In the genomic region with DNA sequence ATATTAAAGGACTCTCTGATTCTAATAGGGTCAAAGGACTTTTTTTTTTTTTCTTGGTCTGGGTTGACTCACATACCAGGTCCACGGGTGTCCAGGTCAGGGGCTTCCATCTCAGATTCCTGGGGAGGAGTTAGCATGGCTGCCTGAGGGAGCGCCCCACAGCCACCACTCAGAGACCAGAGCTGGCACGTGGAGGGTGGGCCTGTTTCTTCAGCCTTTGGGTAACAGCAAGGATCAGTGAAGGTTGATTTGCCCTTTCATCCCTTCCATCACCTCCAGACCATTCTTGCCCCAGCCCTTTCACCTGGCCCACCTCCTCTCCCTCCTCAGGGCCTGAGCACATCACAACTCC, we compare ENCODE assay signal across 19 cellular contexts. TPM values are rescaled to one million over a fixed set of nuclear protein-coding genes. Genes with fewer than 3 reads are reported as not detected.
DNase-seq lines count a peak whose midpoint lies in the region; ATAC-seq, FAIRE-seq and TF ChIP-seq lines count a peak whose summit lies in the region.
"Had no signal": no experiment of that assay in that cellular context is flagged by ENCODE, and none has a peak within 500 bp of the region (broad histone marks: within the 10 kb centered on the region; RNA-seq: fewer than 3 reads in every experiment).

No MANE protein-coding gene starts in this region.

- H3K4me1 ChIP-seq in Caco-2, result peaks cover 9% of the 10 kb centered on the region
- H3K4me1 ChIP-seq in endothelial cell of umbilical vein (ENCODE audit: control insufficient read depth, extremely low read depth, insufficient read depth, low read length), result peaks cover 19% of the 10 kb centered on the region
- H3K4me1 ChIP-seq in gastroesophageal sphincter, result peaks cover 2 to 33% (median 14%) of the 10 kb centered on the region in 3 donors

- H3K9me3 Mint-ChIP-seq in Caco-2 (ENCODE audit: unreplicated experiment) (no peaks in the 10 kb centered on the region), nephron (no peaks in the 10 kb centered on the region)

- H3K4me2 ChIP-seq in endothelial cell of umbilical vein (ENCODE audit: insufficient read depth, low read length), result no peak overlapping the region

- no peak overlapping the region for H2AFZ ChIP-seq in endothelial cell of umbilical vein (ENCODE audit: low read depth, low read length)

- intact Hi-C loops in Caco-2 (cut with micrococcal nuclease; ENCODE audit: unreplicated experiment) (loop anchor here (10.0 kb wide), 1 partner anchor 766 kb away; the partner anchor contains the start of gene BRD2), endothelial cell of umbilical vein (cut with micrococcal nuclease) (loop anchor here (10.0 kb wide), 2 partner anchors 154 to 534 kb away; partner anchors contain the start of genes C6orf47, CSNK2B, GPANK1 and LY6G5B)

- peak overlapping the region; percentile 13 for H3K27ac ChIP-seq in endothelial cell of umbilical vein (ENCODE audit: insufficient read depth, low read depth, low read length)
- H3K27ac ChIP-seq in gastroesophageal sphincter, result peak overlapping the region in 1 of 4 donors; percentile 99

- H3K4me3 ChIP-seq in Caco-2 (ENCODE audit: low read depth, low read length) (no peak overlapping the region), endothelial cell of umbilical vein (replicated peaks in 1 of 3; ENCODE audit: insufficient read depth in 1 of 3, low read depth in 1 of 3, low read length in 3 of 3) (no peak overlapping the region), gastroesophageal sphincter (no peak overlapping the region)
- H3K4me3 ChIP-seq: BLaER1 treated with 17β-estradiol and CSF1 and Interleukin-3, amounts not matched to agents 10 nM and 100 nM; GM12878; MG63 had no signal

- H3K36me3 ChIP-seq in Caco-2 (ENCODE audit: control insufficient read depth, insufficient read depth, low read length) (no peaks in the 10 kb centered on the region), endothelial cell of umbilical vein (ENCODE audit: control insufficient read depth in 2 of 2, extremely low read depth in 1 of 2, insufficient read depth in 2 of 2, low read length in 2 of 2) (peaks cover 2 to 5% of the 10 kb centered on the region in 2 experiments), gastroesophageal sphincter (no peaks in the 10 kb centered on the region)
- H3K36me3 ChIP-seq: BLaER1 treated with 17β-estradiol and CSF1 and Interleukin-3, amounts not matched to agents 10 nM and 100 nM; MG63 had no signal

- no peaks in the 10 kb centered on the region for H3K9me1 ChIP-seq in endothelial cell of umbilical vein (replicated peaks; ENCODE audit: control insufficient read depth, extremely low read depth, insufficient read depth, low read length)

- peaks cover 16% of the 10 kb centered on the region for H3K36me3 Mint-ChIP-seq in Caco-2 (ENCODE audit: insufficient read depth, unreplicated experiment)
- H3K36me3 Mint-ChIP-seq in nephron (ENCODE audit: low read depth), result no peaks in the 10 kb centered on the region

- no peak overlapping the region for H3K9ac ChIP-seq in endothelial cell of umbilical vein (replicated peaks; ENCODE audit: extremely low read depth, insufficient read depth, low read length)

- no peak for TF ChIP-seq EP300 in gastroesophageal sphincter (IDR thresholded peaks at IDR 0.05)

- no peak for TF ChIP-seq CTCF in Caco-2 (IDR thresholded peaks at IDR 0.05; ENCODE audit: insufficient read depth in 1 of 2, low read depth in 1 of 2, low read length in 1 of 2, severe bottlenecking in 1 of 2, unreplicated experiment in 1 of 2)
- no peak for TF ChIP-seq CTCF in endothelial cell of umbilical vein (IDR thresholded peaks at IDR 0.05; ENCODE audit: extremely low read depth in 1 of 2, insufficient read depth in 1 of 2, low read depth in 1 of 2, low read length in 2 of 2)
- TF ChIP-seq CTCF in nephron (IDR thresholded peaks at IDR 0.05; ENCODE audit: unreplicated experiment in 3 of 3), result no peak
- TF ChIP-seq CTCF in gastroesophageal sphincter (IDR thresholded peaks at IDR 0.05), result no peak

- TF ChIP-seq POLR2A in endothelial cell of umbilical vein (IDR thresholded peaks at IDR 0.05; ENCODE audit: low read depth, low read length), result no peak
- TF ChIP-seq POLR2A in gastroesophageal sphincter (IDR thresholded peaks at IDR 0.05), result no peak

- POLR2A ChIA-PET in Caco-2 (lab: Charles Lee) (no interaction called here), endothelial cell of umbilical vein (lab: Charles Lee) (no interaction called here)

- H3K27me3 Mint-ChIP-seq in Caco-2 (ENCODE audit: insufficient read depth, unreplicated experiment) (no peaks in the 10 kb centered on the region), nephron (ENCODE audit: low read depth) (no peaks in the 10 kb centered on the region)

- no peaks in the 10 kb centered on the region for H3K79me2 ChIP-seq in endothelial cell of umbilical vein (ENCODE audit: control insufficient read depth, insufficient read depth, low read length)

- whole genome bisulfite sequencing in gastroesophageal sphincter (ENCODE audit: low coverage in 1 of 2), 2 donors, result 60 to 80% methylated on average over 1 of the region's 3 CpGs

- BruUV-seq in Caco-2 (replicated peaks; lab: Mats Ljungman, UMichigan) (no TSS peak), endothelial cell of umbilical vein (replicated peaks; lab: Mats Ljungman, UMichigan) (no TSS peak)

- peak; percentile 20 for DNase-seq in activated CD4-positive, CD25-positive, alpha-beta regulatory T cell treated with anti-CD3 and anti-CD28 coated beads, Interleukin-2, amount 50 U/mL, for 72 hours
- DNase-seq in activated CD4-positive, CD25-positive, alpha-beta regulatory T cell (lab: John Stamatoyannopoulos, UW), result no peak
- no peak for DNase-seq in Caco-2
- DNase-seq in endothelial cell of umbilical vein (ENCODE audit: low read depth, low spot score), result no peak
- no peak for DNase-seq in NCI-H1930 (lab: John Stamatoyannopoulos, UW)
- no peak for DNase-seq in activated T-cell treated with anti-CD3 and anti-CD28 coated beads for 4 hours
- DNase-seq: Calu3, DMS79, MG63, NCI-H1105, NCI-H187, NCI-H2171, NCI-H82 had no signal

- no peak for FAIRE-seq in endothelial cell of umbilical vein (lab: Jason Lieb, UNC)
- FAIRE-seq: GM12878, GM18507 had no signal

- peaks cover 16% of the 10 kb centered on the region for H3K4me1 Mint-ChIP-seq in Caco-2 (ENCODE audit: low read depth, unreplicated experiment)
- H3K4me1 Mint-ChIP-seq in nephron, result peaks cover 38% of the 10 kb centered on the region

- H3K4me3 Mint-ChIP-seq in Caco-2 (ENCODE audit: unreplicated experiment) (peak overlapping the region; percentile 22), nephron (peak overlapping the region; percentile 41 to 51 (median 41))

- no peak for ATAC-seq in gastroesophageal sphincter
- ATAC-seq: GM12878, HCT116 had no signal

- H3K27ac Mint-ChIP-seq in Caco-2 (ENCODE audit: unreplicated experiment), result no peak overlapping the region
- peak overlapping the region; percentile 22 to 100 (median 99) for H3K27ac Mint-ChIP-seq in nephron

- no peaks in the 10 kb centered on the region for H3K27me3 ChIP-seq in Caco-2 (replicated peaks; ENCODE audit: control insufficient read depth, insufficient read depth, low read length)
- no peaks in the 10 kb centered on the region for H3K27me3 ChIP-seq in endothelial cell of umbilical vein (ENCODE audit: control insufficient read depth in 2 of 2, insufficient read depth in 2 of 2, low read length in 2 of 2)
- peaks cover 19% of the 10 kb centered on the region for H3K27me3 ChIP-seq in gastroesophageal sphincter
- H3K27me3 ChIP-seq: BLaER1 treated with 17β-estradiol and CSF1 and Interleukin-3, amounts not matched to agents 10 nM and 100 nM; MG63 had no signal

- CTCF ChIA-PET in Caco-2 (lab: Charles Lee), result no interaction called here
- CTCF ChIA-PET in endothelial cell of umbilical vein (lab: Charles Lee), result interaction anchor here (1.0 kb wide), 1 partner anchor 640 kb away, joined by 3 read pairs; the partner anchor contains the start of gene TAP2

- dilution Hi-C loops in endothelial cell of umbilical vein (cut with MboI; ENCODE audit: extremely low pct_ligation_motif_present, low sequenced_read_pairs), result no loop called here

- H3K9me3 ChIP-seq in Caco-2 (no peaks in the 10 kb centered on the region), endothelial cell of umbilical vein (replicated peaks; ENCODE audit: control insufficient read depth, insufficient read depth, low read length) (no peaks in the 10 kb centered on the region), gastroesophageal sphincter (no peaks in the 10 kb centered on the region)
- H3K9me3 ChIP-seq: BLaER1 treated with 17β-estradiol and CSF1 and Interleukin-3, amounts not matched to agents 10 nM and 100 nM; MG63 had no signal

- no peaks in the 10 kb centered on the region for H4K20me1 ChIP-seq in endothelial cell of umbilical vein (replicated peaks; ENCODE audit: control insufficient read depth, extremely low read depth, insufficient read depth, low read length)
- H4K20me1 ChIP-seq: BLaER1 treated with 17β-estradiol and CSF1 and Interleukin-3, amounts not matched to agents 10 nM and 100 nM had no signal

RNA-seq across cellular contexts. Expression of gene GPSM3, which starts 5.9 kb away (rescaled TPM):
- total RNA-seq in Caco-2 (2022) (0.41 and 0.67 TPM in 2 replicates), endothelial cell of umbilical vein (21.6 and 22.8 TPM in 2 replicates), gastroesophageal sphincter (10 to 100 TPM in 2 of 4 donors, 1 to 10 TPM in 1, under 1 TPM in 1; 0.93 to 16.3 (median 9.0) TPM)
- 19.5 and 24.9 TPM in 2 replicates for polyA plus RNA-seq in endothelial cell of umbilical vein
- 21.2 and 23.1 TPM in 2 replicates for polyA plus RNA-seq in endothelial cell of umbilical vein (2011; cell fraction: cytosol; rRNA removed)
- 16.1 and 19.8 TPM in 2 replicates for polyA plus RNA-seq in endothelial cell of umbilical vein (2011; cell fraction: nucleus; rRNA removed)
- polyA plus RNA-seq in endothelial cell of umbilical vein (2012), result 18.5 and 21.3 TPM in 2 replicates
- 8.5 and 11.2 TPM in 2 replicates for polyA minus RNA-seq in endothelial cell of umbilical vein
- polyA minus RNA-seq in endothelial cell of umbilical vein (2011; cell fraction: cytosol; rRNA and poly(A)+ RNA removed), result not detected
- polyA minus RNA-seq in endothelial cell of umbilical vein (2011; cell fraction: nucleus; rRNA and poly(A)+ RNA removed), result 4.0 and 4.1 TPM in 2 replicates

RNA-seq across cellular contexts. Expression of gene PBX2, which starts 8.3 kb away (rescaled TPM):
- total RNA-seq in Caco-2 (2022), result 96.3 and 96.5 TPM in 2 replicates
- 95.9 and 100 TPM in 2 replicates for total RNA-seq in endothelial cell of umbilical vein
- polyA plus RNA-seq in endothelial cell of umbilical vein, result 75.5 and 82.3 TPM in 2 replicates
- 58.2 and 74.0 TPM in 2 replicates for polyA plus RNA-seq in endothelial cell of umbilical vein (2011; cell fraction: cytosol; rRNA removed)
- 292 and 336 TPM in 2 replicates for polyA plus RNA-seq in endothelial cell of umbilical vein (2011; cell fraction: nucleus; rRNA removed)
- 46.3 and 49.9 TPM in 2 replicates for polyA plus RNA-seq in endothelial cell of umbilical vein (2012)
- 80.9 and 94.8 TPM in 2 replicates for polyA minus RNA-seq in endothelial cell of umbilical vein
- polyA minus RNA-seq in endothelial cell of umbilical vein (2011; cell fraction: cytosol; rRNA and poly(A)+ RNA removed), result 15.5 TPM
- polyA minus RNA-seq in endothelial cell of umbilical vein (2011; cell fraction: nucleus; rRNA and poly(A)+ RNA removed), result 75.3 and 93.4 TPM in 2 replicates
- total RNA-seq in gastroesophageal sphincter, result 10 to 100 TPM; 42.9 to 70.1 (median 61.0) TPM

RNA-seq across cellular contexts. Expression of gene AGER, which starts 14.3 kb away (rescaled TPM):
- 8.3 and 10.3 TPM in 2 replicates for total RNA-seq in Caco-2 (2022)
- 12.0 and 18.5 TPM in 2 replicates for total RNA-seq in endothelial cell of umbilical vein
- 4.6 and 5.1 TPM in 2 replicates for polyA plus RNA-seq in endothelial cell of umbilical vein
- polyA plus RNA-seq in endothelial cell of umbilical vein (2011; cell fraction: cytosol; rRNA removed), result 1.6 and 2.5 TPM in 2 replicates
- polyA plus RNA-seq in endothelial cell of umbilical vein (2011; cell fraction: nucleus; rRNA removed), result 50.2 and 63.4 TPM in 2 replicates
- polyA plus RNA-seq in endothelial cell of umbilical vein (2012), result 5.0 and 5.9 TPM in 2 replicates
- 1.2 and 2.0 TPM in 2 replicates for polyA minus RNA-seq in endothelial cell of umbilical vein
- 0.72 TPM for polyA minus RNA-seq in endothelial cell of umbilical vein (2011; cell fraction: cytosol; rRNA and poly(A)+ RNA removed)
- polyA minus RNA-seq in endothelial cell of umbilical vein (2011; cell fraction: nucleus; rRNA and poly(A)+ RNA removed), result 7.6 and 8.2 TPM in 2 replicates
- total RNA-seq in gastroesophageal sphincter, result 1 to 10 TPM; 1.4 to 2.3 (median 1.6) TPM

RNA-seq across cellular contexts. Expression of gene RNF5, which starts 20.1 kb away (rescaled TPM):
- 64.7 and 70.7 TPM in 2 replicates for total RNA-seq in Caco-2 (2022)
- total RNA-seq in endothelial cell of umbilical vein, result 48.0 and 49.2 TPM in 2 replicates
- 96.0 and 100 TPM in 2 replicates for polyA plus RNA-seq in endothelial cell of umbilical vein
- 68.3 and 70.6 TPM in 2 replicates for polyA plus RNA-seq in endothelial cell of umbilical vein (2011; cell fraction: cytosol; rRNA removed)
- 25.0 and 33.5 TPM in 2 replicates for polyA plus RNA-seq in endothelial cell of umbilical vein (2011; cell fraction: nucleus; rRNA removed)
- 49.3 and 51.6 TPM in 2 replicates for polyA plus RNA-seq in endothelial cell of umbilical vein (2012)
- 33.7 and 36.1 TPM in 2 replicates for polyA minus RNA-seq in endothelial cell of umbilical vein
- 25.4 TPM for polyA minus RNA-seq in endothelial cell of umbilical vein (2011; cell fraction: cytosol; rRNA and poly(A)+ RNA removed)
- polyA minus RNA-seq in endothelial cell of umbilical vein (2011; cell fraction: nucleus; rRNA and poly(A)+ RNA removed), result 4.4 and 9.6 TPM in 2 replicates
- 100 to 1,000 TPM in 1 of 4 donors, 10 to 100 TPM in 3; 78.8 to 101 (median 88.0) TPM for total RNA-seq in gastroesophageal sphincter

RNA-seq across cellular contexts. Expression of gene AGPAT1, which starts 22.4 kb away (rescaled TPM):
- total RNA-seq in Caco-2 (2022) (60.4 and 61.9 TPM in 2 replicates), endothelial cell of umbilical vein (38.4 and 45.1 TPM in 2 replicates), gastroesophageal sphincter (10 to 100 TPM; 45.6 to 70.5 (median 54.6) TPM)
- 132 and 151 TPM in 2 replicates for polyA plus RNA-seq in endothelial cell of umbilical vein
- 82.0 and 86.7 TPM in 2 replicates for polyA plus RNA-seq in endothelial cell of umbilical vein (2011; cell fraction: cytosol; rRNA removed)
- polyA plus RNA-seq in endothelial cell of umbilical vein (2011; cell fraction: nucleus; rRNA removed), result 47.2 and 48.4 TPM in 2 replicates
- 45.3 and 54.1 TPM in 2 replicates for polyA plus RNA-seq in endothelial cell of umbilical vein (2012)
- polyA minus RNA-seq in endothelial cell of umbilical vein, result 103 and 106 TPM in 2 replicates
- 66.5 TPM for polyA minus RNA-seq in endothelial cell of umbilical vein (2011; cell fraction: cytosol; rRNA and poly(A)+ RNA removed)
- 14.9 and 16.2 TPM in 2 replicates for polyA minus RNA-seq in endothelial cell of umbilical vein (2011; cell fraction: nucleus; rRNA and poly(A)+ RNA removed)
